In genomic region chr18:50307738-50308470, GRCh38 we compare ENCODE assay signal across 8 cellular contexts. TPM values are rescaled to one million over a fixed set of nuclear protein-coding genes. Genes with fewer than 3 reads are reported as not detected.
A peak's percentile ranks its signal among the peaks of the same experiment; 100 is the strongest.
DNase-seq lines count a peak whose midpoint lies in the region; TF ChIP-seq lines count a peak whose summit lies in the region.

No MANE protein-coding gene starts in this region.

- TF ChIP-seq CTCF in MM.1S (IDR thresholded peaks at IDR 0.05; ENCODE audit: low read length): no peak

- peak overlapping the region; percentile 69 for H3K4me3 ChIP-seq in MM.1S (ENCODE audit: low read length)
- peak overlapping the region; percentile 59 to 80 for H3K4me3 ChIP-seq in neuronal stem cell (ENCODE audit: low read length in 2 of 2)
- peak overlapping the region; percentile 77 to 78 for H3K4me3 ChIP-seq in stomach smooth muscle (ENCODE audit: low read length in 2 of 2)

- peaks cover 32% of the 10 kb centered on the region for H3F3A ChIP-seq in MM.1S (ENCODE audit: insufficient read depth, low read length)

- no peak overlapping the region for H3K4ac ChIP-seq in neuronal stem cell (ENCODE audit: low read length)

- no peak overlapping the region for H2BK5ac ChIP-seq in neuronal stem cell (ENCODE audit: low read length)

- peaks cover 27% of the 10 kb centered on the region for H3K4me1 ChIP-seq in MM.1S (ENCODE audit: low read length)
- peaks cover 3 to 5% of the 10 kb centered on the region in 2 donors for H3K4me1 ChIP-seq in neuronal stem cell (ENCODE audit: control insufficient read depth in 2 of 2, insufficient read depth in 1 of 2, low read depth in 1 of 2, low read length in 2 of 2)
- peaks cover 7% of the 10 kb centered on the region for H3K4me1 ChIP-seq in stomach smooth muscle (ENCODE audit: control insufficient read depth, insufficient read depth, low read length)

- no peak overlapping the region for H3K23ac ChIP-seq in neuronal stem cell (ENCODE audit: low read depth, low read length, poor library complexity)

- DNase-seq in EL: peak; percentile 90
- peak; percentile 91 for DNase-seq in HCEC 1CT
- peak; percentile 97 for DNase-seq in MM.1S
- DNase-seq in SHP77 (lab: John Stamatoyannopoulos, UW): peak; percentile 90 to 93
- peak; percentile 86 for DNase-seq in activated gamma-delta T cell treated with Interleukin-2 at 50 U/mL for 16 hours
- DNase-seq in foreskin melanocyte: peak; percentile 80
- peak; percentile 81 for DNase-seq in neuronal stem cell (ENCODE audit: low spot score)

- no peak overlapping the region for H3K18ac ChIP-seq in neuronal stem cell (ENCODE audit: low read length)

- peak overlapping the region; percentile 68; the same call in 1 of the 2 replicates for H3K27ac ChIP-seq in MM.1S (ENCODE audit: low read length)
- no peak overlapping the region for H3K27ac ChIP-seq in neuronal stem cell (replicated peaks; ENCODE audit: low read length)
- H3K27ac ChIP-seq in stomach smooth muscle (ENCODE audit: low read length): no peak overlapping the region

- H3K27me3 ChIP-seq in MM.1S (replicated peaks; ENCODE audit: insufficient read depth, low read length) (0 out of 2 replicates have a peak, but pooled peaks cover 7% of the 10 kb centered on the region), neuronal stem cell (ENCODE audit: control insufficient read depth in 3 of 3, insufficient read depth in 3 of 3, low read depth in 1 of 3, low read length in 3 of 3) (peaks cover 0 to 6% (median 2%) of the 10 kb centered on the region in 3 experiments), stomach smooth muscle (ENCODE audit: control insufficient read depth in 1 of 2, insufficient read depth in 2 of 2, low read length in 2 of 2) (peaks cover 0 to under 1% of the 10 kb centered on the region in 2 donors)

- no CpG with 5 or more reads among the region's 26 CpGs for WGBS in neuronal stem cell (ENCODE audit: extremely low coverage in 2 of 2, insufficient read length in 2 of 2, insufficient replicate concordance in 1 of 2), 2 donors

- H2BK12ac ChIP-seq in neuronal stem cell (ENCODE audit: low read length): no peak overlapping the region

- H2BK120ac ChIP-seq in neuronal stem cell (ENCODE audit: low read depth, low read length): no peak overlapping the region

- H3K9me3 ChIP-seq in MM.1S (replicated peaks; ENCODE audit: insufficient read depth, low read length): no peaks in the 10 kb centered on the region
- peaks cover 0 to 2% of the 10 kb centered on the region in 2 donors for H3K9me3 ChIP-seq in neuronal stem cell (replicated peaks in 1 of 2; ENCODE audit: control insufficient read depth in 2 of 2, insufficient read depth in 1 of 2, low read depth in 1 of 2, low read length in 2 of 2)
- H3K9me3 ChIP-seq in stomach smooth muscle (ENCODE audit: control insufficient read depth in 2 of 2, low read length in 2 of 2): peaks cover 0 to 3% of the 10 kb centered on the region in 2 donors

- H2AK5ac ChIP-seq in neuronal stem cell (ENCODE audit: low read depth, low read length): no peak overlapping the region

- no peak overlapping the region for H4K91ac ChIP-seq in neuronal stem cell (ENCODE audit: low read depth, low read length, poor library complexity)

- peak overlapping the region; percentile 91 for H3K4me2 ChIP-seq in MM.1S (ENCODE audit: low read depth, low read length)
- H3K4me2 ChIP-seq in neuronal stem cell (ENCODE audit: insufficient read depth, low read length, poor library complexity, severe bottlenecking): peak overlapping the region; percentile 39

- H4K8ac ChIP-seq in neuronal stem cell (ENCODE audit: low read depth, low read length): no peak overlapping the region

- H2BK15ac ChIP-seq in neuronal stem cell (ENCODE audit: low read length): no peak overlapping the region

- H3K79me1 ChIP-seq in neuronal stem cell (ENCODE audit: low read depth, low read length): no peaks in the 10 kb centered on the region

- H3K36me3 ChIP-seq in MM.1S (replicated peaks; ENCODE audit: insufficient read depth, low read length) (no peaks in the 10 kb centered on the region), neuronal stem cell (replicated peaks in 1 of 2; ENCODE audit: control insufficient read depth in 2 of 2, insufficient read depth in 2 of 2, low read length in 2 of 2) (no peaks in the 10 kb centered on the region), stomach smooth muscle (ENCODE audit: control insufficient read depth in 2 of 2, insufficient read depth in 2 of 2, low read length in 2 of 2) (no peaks in the 10 kb centered on the region)

- H3K9ac ChIP-seq in MM.1S (ENCODE audit: low read length) (peak overlapping the region; percentile 56; the same call in 1 of the 2 replicates), neuronal stem cell (ENCODE audit: low read depth, low read length, poor library complexity) (no peak overlapping the region), stomach smooth muscle (ENCODE audit: low read length in 2 of 2) (peak overlapping the region; percentile 49 to 58)

- no peaks in the 10 kb centered on the region for H3K9me2 ChIP-seq in MM.1S (replicated peaks; ENCODE audit: insufficient read depth, low read length)

- no peak overlapping the region for H3K14ac ChIP-seq in neuronal stem cell (ENCODE audit: low read length)

- H2AFZ ChIP-seq in MM.1S (ENCODE audit: low read length) (peak overlapping the region; percentile 67), neuronal stem cell (ENCODE audit: low read length) (peak overlapping the region; percentile 95)

- H4K20me1 ChIP-seq in MM.1S (ENCODE audit: insufficient read depth, low read length): no peaks in the 10 kb centered on the region

- H3K79me2 ChIP-seq in MM.1S (ENCODE audit: low read length): no peaks in the 10 kb centered on the region

RNA-seq across cellular contexts. Expression of gene CXXC1, which starts 20.4 kb away (rescaled TPM):
- 34.6 TPM for polyA plus RNA-seq in neuronal stem cell (2013, experiment 1 of 2)
- 34.6 TPM for polyA plus RNA-seq in neuronal stem cell (2013, experiment 2 of 2)

RNA-seq across cellular contexts. Expression of gene MBD1, which starts 26.6 kb away (rescaled TPM):
- 33.7 TPM for polyA plus RNA-seq in neuronal stem cell (2013, experiment 1 of 2)
- polyA plus RNA-seq in neuronal stem cell (2013, experiment 2 of 2): 32.5 TPM

RNA-seq across cellular contexts. Expression of gene CFAP53, which starts 41.6 kb away (rescaled TPM):
- polyA plus RNA-seq in neuronal stem cell (2013, experiment 1 of 2): 1.4 TPM
- 1.4 TPM for polyA plus RNA-seq in neuronal stem cell (2013, experiment 2 of 2)
